Comparison of ENCODE assay signal across 9 cellular contexts in the genomic region with DNA sequence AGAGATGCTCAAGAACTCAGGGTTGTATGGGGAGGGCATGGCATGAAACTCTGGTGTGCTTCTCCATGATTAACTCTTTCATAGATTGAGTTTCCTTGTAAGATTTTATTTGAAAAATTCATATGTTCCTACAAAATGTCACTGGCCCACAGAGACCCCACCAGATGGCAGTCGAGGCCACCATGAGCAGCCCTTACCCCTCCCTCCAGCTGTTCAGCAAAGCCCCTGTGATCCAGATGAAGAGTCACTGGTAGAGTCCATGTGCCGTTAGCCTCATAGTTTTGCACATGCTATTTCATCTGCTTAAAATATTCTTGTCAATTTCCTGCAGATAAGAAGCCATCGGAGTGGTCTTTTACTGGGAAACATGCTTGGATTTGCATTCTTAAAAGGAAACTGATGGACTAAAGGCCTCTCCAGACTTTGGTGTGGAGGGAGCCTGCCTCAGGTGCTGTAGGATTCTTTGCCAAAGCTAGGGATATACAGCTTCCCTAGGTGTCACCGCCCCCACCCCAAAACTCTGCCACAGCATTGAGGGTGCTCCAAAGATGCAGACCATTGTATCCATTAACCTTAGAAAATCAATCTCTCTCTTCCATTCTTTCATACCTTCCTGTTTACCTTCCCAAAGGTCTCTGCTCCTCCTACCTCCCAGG. TPM values are rescaled to one million over a fixed set of nuclear protein-coding genes. Genes with fewer than 3 reads are reported as not detected.
A peak's percentile ranks its signal among the peaks of the same experiment; 100 is the strongest.
DNase-seq lines count a peak whose midpoint lies in the region; ATAC-seq lines count a peak whose summit lies in the region.
"Had no signal": no experiment of that assay in that cellular context is flagged by ENCODE, and none has a peak within 500 bp of the region (broad histone marks: within the 10 kb centered on the region; RNA-seq: fewer than 3 reads in every experiment).

No MANE protein-coding gene starts in this region.

- H3K4me3 Mint-ChIP-seq in activated CD4-positive, alpha-beta memory T cell treated with anti-CD3 and anti-CD28 coated beads for 36 hours, result no peak overlapping the region
- H3K4me3 Mint-ChIP-seq in activated CD4-positive, alpha-beta memory T cell treated with anti-CD3 and anti-CD28 coated beads, Interleukin-2, amount 10 ng/mL, durations not matched to agents 7 days and 5 days, result no peak overlapping the region
- no peak overlapping the region for H3K4me3 Mint-ChIP-seq in activated CD8-positive, alpha-beta memory T cell treated with anti-CD3 and anti-CD28 coated beads, Interleukin-2, amount 10 ng/mL, durations not matched to agents 7 days and 5 days
- H3K4me3 Mint-ChIP-seq: CD4-positive, CD25-positive, alpha-beta regulatory T cell had no signal

- ATAC-seq in activated CD8-positive, alpha-beta memory T cell treated with anti-CD3 and anti-CD28 coated beads, Interleukin-2, amount 10 ng/mL, durations not matched to agents 7 days and 5 days, result no peak
- no peak for ATAC-seq in HG03457 (IDR thresholded peaks at IDR 0.05; ENCODE audit: unreplicated experiment)

- peaks cover 2% of the 10 kb centered on the region for H3K27me3 Mint-ChIP-seq in activated CD4-positive, alpha-beta memory T cell treated with anti-CD3 and anti-CD28 coated beads for 36 hours
- H3K27me3 Mint-ChIP-seq in activated CD4-positive, alpha-beta memory T cell treated with anti-CD3 and anti-CD28 coated beads, Interleukin-2, amount 10 ng/mL, durations not matched to agents 7 days and 5 days, result peaks cover 3% of the 10 kb centered on the region
- peaks cover 13% of the 10 kb centered on the region for H3K27me3 Mint-ChIP-seq in activated CD8-positive, alpha-beta memory T cell treated with anti-CD3 and anti-CD28 coated beads, Interleukin-2, amount 10 ng/mL, durations not matched to agents 7 days and 5 days

- DNase-seq in activated CD4-positive, alpha-beta memory T cell treated with anti-CD3 and anti-CD28 coated beads for 36 hours, result peak; percentile 11
- DNase-seq in activated CD4-positive, alpha-beta memory T cell treated with anti-CD3 and anti-CD28 coated beads, Interleukin-2, amount 10 ng/mL, durations not matched to agents 7 days and 5 days, result no peak
- DNase-seq in NCI-H1092 (lab: John Stamatoyannopoulos, UW) (peak; percentile 6), dermis blood vessel endothelial cell (peak; percentile 43), retina (peak; percentile 48), NCI-H2081 treated with DMSO at 0.1 percent for 48 hours (lab: John Stamatoyannopoulos, UW) (no peak)
- DNase-seq in activated CD8-positive, alpha-beta memory T cell treated with anti-CD3 and anti-CD28 coated beads, Interleukin-2, amount 10 ng/mL, durations not matched to agents 7 days and 5 days, result no peak
- DNase-seq: CD4-positive, CD25-positive, alpha-beta regulatory T cell had no signal

- no peaks in the 10 kb centered on the region for H3K4me1 Mint-ChIP-seq in activated CD4-positive, alpha-beta memory T cell treated with anti-CD3 and anti-CD28 coated beads for 36 hours (ENCODE audit: low read depth)
- no peaks in the 10 kb centered on the region for H3K4me1 Mint-ChIP-seq in activated CD4-positive, alpha-beta memory T cell treated with anti-CD3 and anti-CD28 coated beads, Interleukin-2, amount 10 ng/mL, durations not matched to agents 7 days and 5 days
- H3K4me1 Mint-ChIP-seq in activated CD8-positive, alpha-beta memory T cell treated with anti-CD3 and anti-CD28 coated beads, Interleukin-2, amount 10 ng/mL, durations not matched to agents 7 days and 5 days, result no peaks in the 10 kb centered on the region
- H3K4me1 Mint-ChIP-seq: CD4-positive, CD25-positive, alpha-beta regulatory T cell had no signal

- H3K36me3 Mint-ChIP-seq in activated CD4-positive, alpha-beta memory T cell treated with anti-CD3 and anti-CD28 coated beads for 36 hours, result no peaks in the 10 kb centered on the region
- H3K36me3 Mint-ChIP-seq in activated CD4-positive, alpha-beta memory T cell treated with anti-CD3 and anti-CD28 coated beads, Interleukin-2, amount 10 ng/mL, durations not matched to agents 7 days and 5 days (ENCODE audit: low read depth), result no peaks in the 10 kb centered on the region
- H3K36me3 Mint-ChIP-seq in activated CD8-positive, alpha-beta memory T cell treated with anti-CD3 and anti-CD28 coated beads, Interleukin-2, amount 10 ng/mL, durations not matched to agents 7 days and 5 days, result no peaks in the 10 kb centered on the region
- H3K36me3 Mint-ChIP-seq: CD4-positive, CD25-positive, alpha-beta regulatory T cell had no signal

- POLR2A ChIA-PET in activated CD4-positive, alpha-beta memory T cell treated with anti-CD3 and anti-CD28 coated beads for 36 hours (lab: Charles Lee), result no interaction called here
- POLR2A ChIA-PET in activated CD4-positive, alpha-beta memory T cell treated with anti-CD3 and anti-CD28 coated beads, Interleukin-2, amount 10 ng/mL, durations not matched to agents 7 days and 5 days (lab: Charles Lee), result no interaction called here

- intact Hi-C loops in activated CD4-positive, alpha-beta memory T cell treated with anti-CD3 and anti-CD28 coated beads for 36 hours (cut with micrococcal nuclease), result no loop called here

- no peak overlapping the region for H3K27ac Mint-ChIP-seq in activated CD4-positive, alpha-beta memory T cell treated with anti-CD3 and anti-CD28 coated beads for 36 hours
- no peak overlapping the region for H3K27ac Mint-ChIP-seq in activated CD4-positive, alpha-beta memory T cell treated with anti-CD3 and anti-CD28 coated beads, Interleukin-2, amount 10 ng/mL, durations not matched to agents 7 days and 5 days
- no peak overlapping the region for H3K27ac Mint-ChIP-seq in activated CD8-positive, alpha-beta memory T cell treated with anti-CD3 and anti-CD28 coated beads, Interleukin-2, amount 10 ng/mL, durations not matched to agents 7 days and 5 days
- H3K27ac Mint-ChIP-seq: CD4-positive, CD25-positive, alpha-beta regulatory T cell had no signal

- H3K9me3 Mint-ChIP-seq in activated CD4-positive, alpha-beta memory T cell treated with anti-CD3 and anti-CD28 coated beads for 36 hours, result no peaks in the 10 kb centered on the region
- no peaks in the 10 kb centered on the region for H3K9me3 Mint-ChIP-seq in activated CD4-positive, alpha-beta memory T cell treated with anti-CD3 and anti-CD28 coated beads, Interleukin-2, amount 10 ng/mL, durations not matched to agents 7 days and 5 days
- no peaks in the 10 kb centered on the region for H3K9me3 Mint-ChIP-seq in activated CD8-positive, alpha-beta memory T cell treated with anti-CD3 and anti-CD28 coated beads, Interleukin-2, amount 10 ng/mL, durations not matched to agents 7 days and 5 days (ENCODE audit: low read depth)
- H3K9me3 Mint-ChIP-seq: CD4-positive, CD25-positive, alpha-beta regulatory T cell had no signal

- CTCF ChIA-PET in activated CD4-positive, alpha-beta memory T cell treated with anti-CD3 and anti-CD28 coated beads for 36 hours (lab: Charles Lee), result no interaction called here
- CTCF ChIA-PET in activated CD4-positive, alpha-beta memory T cell treated with anti-CD3 and anti-CD28 coated beads, Interleukin-2, amount 10 ng/mL, durations not matched to agents 7 days and 5 days (lab: Charles Lee), result no interaction called here
- CTCF ChIA-PET in activated CD8-positive, alpha-beta memory T cell treated with anti-CD3 and anti-CD28 coated beads, Interleukin-2, amount 10 ng/mL, durations not matched to agents 7 days and 5 days (lab: Charles Lee), result no interaction called here

RNA-seq across cellular contexts. Expression of gene ZNF385B, which starts 18.8 kb away (rescaled TPM):
- not detected for total RNA-seq in activated CD4-positive, alpha-beta memory T cell treated with anti-CD3 and anti-CD28 coated beads for 36 hours
- total RNA-seq in activated CD4-positive, alpha-beta memory T cell treated with anti-CD3 and anti-CD28 coated beads, Interleukin-2, amount 10 ng/mL, durations not matched to agents 7 days and 5 days, result not detected
- not detected in 2 replicates for total RNA-seq in dermis blood vessel endothelial cell
- total RNA-seq in activated CD8-positive, alpha-beta memory T cell treated with anti-CD3 and anti-CD28 coated beads, Interleukin-2, amount 10 ng/mL, durations not matched to agents 7 days and 5 days, result not detected
- total RNA-seq: CD4-positive, CD25-positive, alpha-beta regulatory T cell had no signal

Comparison
In these comparisons a context has a peak if more than half of its experiments do, and no peak if none do; other contexts are left out.
1. DNase-seq: peak in activated CD4-positive, alpha-beta memory T cell treated with anti-CD3 and anti-CD28 coated beads for 36 hours (single experiment), NCI-H1092 (single experiment), dermis blood vessel endothelial cell (single experiment) and retina (single experiment); none in activated CD4-positive, alpha-beta memory T cell treated with anti-CD3 and anti-CD28 coated beads, Interleukin-2, amount 10 ng/mL, durations not matched to agents 7 days and 5 days (single experiment), activated CD8-positive, alpha-beta memory T cell treated with anti-CD3 and anti-CD28 coated beads, Interleukin-2, amount 10 ng/mL, durations not matched to agents 7 days and 5 days (single experiment) and NCI-H2081 treated with DMSO at 0.1 percent for 48 hours (single experiment).